In genomic region chr21:23699402-23699801, GRCh38 we compare ENCODE assay signal across 31 cellular contexts.
"Had no signal": no experiment of that assay in that cellular context is flagged by ENCODE, and none has a peak within 500 bp of the region (broad histone marks: within the 10 kb centered on the region; RNA-seq: fewer than 3 reads in every experiment).

No MANE protein-coding gene starts in this region.

- H3K36me3 ChIP-seq: MG63 had no signal

- H3K27me3 ChIP-seq: MG63 had no signal

- H3K4me3 ChIP-seq: MG63 had no signal

- DNase-seq: Karpas-422, Kasumi-1, MG63, MM.1S, MV-4-11, NCI-H1048, NCI-H1092, NCI-H1092 treated with DMSO at 0.1 percent for 48 hours, NCI-H1105, NCI-H1105 treated with DMSO at 0.1 percent for 48 hours, NCI-H1417, NCI-H1417 treated with DMSO at 0.1 percent for 48 hours, NCI-H1436, NCI-H1436 treated with DMSO at 0.1 percent for 48 hours, NCI-H146, NCI-H1694, NCI-H1694 treated with DMSO at 0.1 percent for 48 hours, NCI-H187, NCI-H187 treated with DMSO at 0.1 percent for 48 hours, NCI-H1930, NCI-H2029, NCI-H2029 treated with DMSO at 0.1 percent for 48 hours, NCI-H2081, NCI-H2081 treated with DMSO at 0.1 percent for 48 hours, NCI-H2107, NCI-H2171, NCI-H2227 treated with DMSO at 0.1 percent for 48 hours, NCI-H226, NCI-H345, NCI-H510A, NCI-H510A treated with DMSO at 0.1 percent for 48 hours had no signal
